In the genomic region with DNA sequence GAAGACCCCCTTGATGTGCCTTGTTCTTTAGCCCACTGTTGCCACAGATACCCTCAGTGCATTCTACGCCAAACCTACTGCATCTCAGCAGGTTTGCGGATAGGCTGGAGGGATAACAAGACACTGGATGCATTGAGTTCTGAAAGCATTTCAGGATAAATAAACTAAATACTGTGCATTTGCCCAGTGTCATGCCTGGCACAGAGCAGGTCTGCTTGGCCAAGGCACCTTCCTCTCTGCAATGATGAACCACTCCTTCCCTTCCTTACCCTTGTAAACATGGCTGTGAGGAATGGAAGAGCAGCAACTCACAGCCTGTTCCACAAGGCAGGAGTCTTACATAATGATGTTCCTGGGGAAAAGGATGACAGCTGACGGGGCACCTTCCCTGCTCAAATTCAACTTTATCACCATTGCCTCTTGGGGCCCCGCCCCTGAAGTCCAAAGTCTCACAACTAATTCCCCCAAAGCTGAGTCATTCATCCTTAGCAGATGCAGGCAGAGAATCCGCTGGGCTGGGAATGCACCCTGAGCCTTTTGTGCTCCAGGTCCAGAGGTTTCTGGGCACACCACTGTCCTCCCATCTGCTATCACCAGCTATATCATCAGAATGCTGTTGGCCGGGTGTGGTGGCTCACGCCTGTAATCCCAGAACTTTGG, we compare ENCODE assay signal across 1 cellular context.
A peak's percentile ranks its signal among the peaks of the same experiment; 100 is the strongest.
TF ChIP-seq lines count a peak whose summit lies in the region.

No MANE protein-coding gene starts in this region.

TF ChIP-seq in K562, 482 proteins besides CTCF, POLR2A, EP300 and RAD21 (continued from another document and continues in another):
- TF ChIP-seq, protein P1, sequence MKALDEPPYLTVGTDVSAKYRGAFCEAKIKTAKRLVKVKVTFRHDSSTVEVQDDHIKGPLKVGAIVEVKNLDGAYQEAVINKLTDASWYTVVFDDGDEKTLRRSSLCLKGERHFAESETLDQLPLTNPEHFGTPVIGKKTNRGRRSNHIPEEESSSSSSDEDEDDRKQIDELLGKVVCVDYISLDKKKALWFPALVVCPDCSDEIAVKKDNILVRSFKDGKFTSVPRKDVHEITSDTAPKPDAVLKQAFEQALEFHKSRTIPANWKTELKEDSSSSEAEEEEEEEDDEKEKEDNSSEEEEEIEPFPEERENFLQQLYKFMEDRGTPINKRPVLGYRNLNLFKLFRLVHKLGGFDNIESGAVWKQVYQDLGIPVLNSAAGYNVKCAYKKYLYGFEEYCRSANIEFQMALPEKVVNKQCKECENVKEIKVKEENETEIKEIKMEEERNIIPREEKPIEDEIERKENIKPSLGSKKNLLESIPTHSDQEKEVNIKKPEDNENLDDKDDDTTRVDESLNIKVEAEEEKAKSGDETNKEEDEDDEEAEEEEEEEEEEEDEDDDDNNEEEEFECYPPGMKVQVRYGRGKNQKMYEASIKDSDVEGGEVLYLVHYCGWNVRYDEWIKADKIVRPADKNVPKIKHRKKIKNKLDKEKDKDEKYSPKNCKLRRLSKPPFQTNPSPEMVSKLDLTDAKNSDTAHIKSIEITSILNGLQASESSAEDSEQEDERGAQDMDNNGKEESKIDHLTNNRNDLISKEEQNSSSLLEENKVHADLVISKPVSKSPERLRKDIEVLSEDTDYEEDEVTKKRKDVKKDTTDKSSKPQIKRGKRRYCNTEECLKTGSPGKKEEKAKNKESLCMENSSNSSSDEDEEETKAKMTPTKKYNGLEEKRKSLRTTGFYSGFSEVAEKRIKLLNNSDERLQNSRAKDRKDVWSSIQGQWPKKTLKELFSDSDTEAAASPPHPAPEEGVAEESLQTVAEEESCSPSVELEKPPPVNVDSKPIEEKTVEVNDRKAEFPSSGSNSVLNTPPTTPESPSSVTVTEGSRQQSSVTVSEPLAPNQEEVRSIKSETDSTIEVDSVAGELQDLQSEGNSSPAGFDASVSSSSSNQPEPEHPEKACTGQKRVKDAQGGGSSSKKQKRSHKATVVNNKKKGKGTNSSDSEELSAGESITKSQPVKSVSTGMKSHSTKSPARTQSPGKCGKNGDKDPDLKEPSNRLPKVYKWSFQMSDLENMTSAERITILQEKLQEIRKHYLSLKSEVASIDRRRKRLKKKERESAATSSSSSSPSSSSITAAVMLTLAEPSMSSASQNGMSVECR (CRISPR knock-in tag; IDR thresholded peaks at IDR 0.05), result no peak
- no peak for TF ChIP-seq NCOA6 (IDR thresholded peaks at IDR 0.05)
- TF ChIP-seq KLF6 (CRISPR knock-in tag; IDR thresholded peaks at IDR 0.05; ENCODE audit: borderline replicate concordance), result no peak
- TF ChIP-seq PURB (CRISPR knock-in tag; IDR thresholded peaks at IDR 0.05; ENCODE audit: low read depth), result no peak
- TF ChIP-seq ARID1B (IDR thresholded peaks at IDR 0.05), result peak; percentile 72
- no peak for TF ChIP-seq E2F8 (IDR thresholded peaks at IDR 0.05; ENCODE audit: low read depth, partially characterized antibody)
- TF ChIP-seq POLR2G (IDR thresholded peaks at IDR 0.05; ENCODE audit: low read depth, low read length), result 0 out of 2 replicates have a peak, but pooled peaks have one; percentile 17
- TF ChIP-seq NEUROD1 (IDR thresholded peaks at IDR 0.05; ENCODE audit: borderline replicate concordance, low read depth, low read length, partially characterized antibody), result no peak
- no peak for TF ChIP-seq IRF2 (CRISPR knock-in tag; IDR thresholded peaks at IDR 0.05)
- TF ChIP-seq SIN3A (IDR thresholded peaks at IDR 0.05; ENCODE audit: borderline replicate concordance in 2 of 2, control insufficient read depth in 1 of 2, low read depth in 2 of 2, low read length in 2 of 2), result no peak
- peak; percentile 35 for TF ChIP-seq SUPT5H (IDR thresholded peaks at IDR 0.05)
- no peak for TF ChIP-seq MYBL2 (IDR thresholded peaks at IDR 0.05; ENCODE audit: low read depth)
- TF ChIP-seq MYBL2 (CRISPR knock-in tag; IDR thresholded peaks at IDR 0.05; ENCODE audit: borderline replicate concordance), result no peak
- no peak for TF ChIP-seq FOXK1 (CRISPR knock-in tag; IDR thresholded peaks at IDR 0.05; ENCODE audit: borderline replicate concordance)
- no peak for TF ChIP-seq ZNF311 (CRISPR knock-in tag; IDR thresholded peaks at IDR 0.05)
- no peak for TF ChIP-seq ZNF551 (CRISPR knock-in tag; IDR thresholded peaks at IDR 0.05)
- no peak for TF ChIP-seq PRPF4 (IDR thresholded peaks at IDR 0.05; ENCODE audit: insufficient read depth, low read depth, low read length, poor library complexity, severe bottlenecking)
- TF ChIP-seq JUND (IDR thresholded peaks at IDR 0.05; ENCODE audit: borderline replicate concordance, low read depth, low read length), result peak; percentile 77; the same call in 1 of the 2 replicates
- peak; percentile 71; the same call in 1 of the 3 replicates for TF ChIP-seq JUND (tag; IDR thresholded peaks at IDR 0.05; ENCODE audit: borderline replicate concordance, low read depth, low read length)
- TF ChIP-seq JUN (IDR thresholded peaks at IDR 0.05; ENCODE audit: borderline replicate concordance, low read depth, low read length), result 0 out of 2 replicates have a peak, but pooled peaks have one; percentile 31
- TF ChIP-seq JUN (CRISPR knock-in tag; IDR thresholded peaks at IDR 0.05; ENCODE audit: borderline replicate concordance), result no peak
- no peak for TF ChIP-seq MIER1 (IDR thresholded peaks at IDR 0.05; ENCODE audit: low read depth)
- no peak for TF ChIP-seq NFE2L1 (tag; IDR thresholded peaks at IDR 0.05; ENCODE audit: borderline replicate concordance, low read depth)
- TF ChIP-seq, protein P2, sequence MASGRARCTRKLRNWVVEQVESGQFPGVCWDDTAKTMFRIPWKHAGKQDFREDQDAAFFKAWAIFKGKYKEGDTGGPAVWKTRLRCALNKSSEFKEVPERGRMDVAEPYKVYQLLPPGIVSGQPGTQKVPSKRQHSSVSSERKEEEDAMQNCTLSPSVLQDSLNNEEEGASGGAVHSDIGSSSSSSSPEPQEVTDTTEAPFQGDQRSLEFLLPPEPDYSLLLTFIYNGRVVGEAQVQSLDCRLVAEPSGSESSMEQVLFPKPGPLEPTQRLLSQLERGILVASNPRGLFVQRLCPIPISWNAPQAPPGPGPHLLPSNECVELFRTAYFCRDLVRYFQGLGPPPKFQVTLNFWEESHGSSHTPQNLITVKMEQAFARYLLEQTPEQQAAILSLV (tag; IDR thresholded peaks at IDR 0.05), result no peak
- no peak for TF ChIP-seq TCF7 (IDR thresholded peaks at IDR 0.05; ENCODE audit: borderline replicate concordance)
- TF ChIP-seq HBP1 (CRISPR knock-in tag; IDR thresholded peaks at IDR 0.05), result no peak
- TF ChIP-seq PRMT5 (CRISPR knock-in tag; IDR thresholded peaks at IDR 0.05), result no peak
- TF ChIP-seq ZNF253 (CRISPR knock-in tag; conservative IDR thresholded peaks at IDR 0.05), result no peak
- no peak for TF ChIP-seq SMAD4 (CRISPR knock-in tag; conservative IDR thresholded peaks at IDR 0.05)
- TF ChIP-seq PHB (CRISPR knock-in tag; IDR thresholded peaks at IDR 0.05), result no peak
- TF ChIP-seq CXXC5 (CRISPR knock-in tag; IDR thresholded peaks at IDR 0.05), result no peak
- no peak for TF ChIP-seq ZNF239 (CRISPR knock-in tag; IDR thresholded peaks at IDR 0.05)
- TF ChIP-seq, protein P3, sequence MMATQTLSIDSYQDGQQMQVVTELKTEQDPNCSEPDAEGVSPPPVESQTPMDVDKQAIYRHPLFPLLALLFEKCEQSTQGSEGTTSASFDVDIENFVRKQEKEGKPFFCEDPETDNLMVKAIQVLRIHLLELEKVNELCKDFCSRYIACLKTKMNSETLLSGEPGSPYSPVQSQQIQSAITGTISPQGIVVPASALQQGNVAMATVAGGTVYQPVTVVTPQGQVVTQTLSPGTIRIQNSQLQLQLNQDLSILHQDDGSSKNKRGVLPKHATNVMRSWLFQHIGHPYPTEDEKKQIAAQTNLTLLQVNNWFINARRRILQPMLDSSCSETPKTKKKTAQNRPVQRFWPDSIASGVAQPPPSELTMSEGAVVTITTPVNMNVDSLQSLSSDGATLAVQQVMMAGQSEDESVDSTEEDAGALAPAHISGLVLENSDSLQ (IDR thresholded peaks at IDR 0.05), result peak; percentile 48; the same call in 1 of the 2 replicates
- TF ChIP-seq ZNF518B (CRISPR knock-in tag; IDR thresholded peaks at IDR 0.05), result no peak
- TF ChIP-seq, protein P4, sequence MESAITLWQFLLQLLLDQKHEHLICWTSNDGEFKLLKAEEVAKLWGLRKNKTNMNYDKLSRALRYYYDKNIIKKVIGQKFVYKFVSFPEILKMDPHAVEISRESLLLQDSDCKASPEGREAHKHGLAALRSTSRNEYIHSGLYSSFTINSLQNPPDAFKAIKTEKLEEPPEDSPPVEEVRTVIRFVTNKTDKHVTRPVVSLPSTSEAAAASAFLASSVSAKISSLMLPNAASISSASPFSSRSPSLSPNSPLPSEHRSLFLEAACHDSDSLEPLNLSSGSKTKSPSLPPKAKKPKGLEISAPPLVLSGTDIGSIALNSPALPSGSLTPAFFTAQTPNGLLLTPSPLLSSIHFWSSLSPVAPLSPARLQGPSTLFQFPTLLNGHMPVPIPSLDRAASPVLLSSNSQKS (CRISPR knock-in tag; IDR thresholded peaks at IDR 0.05), result no peak
- peak; percentile 63 for TF ChIP-seq FOSL1 (tag; conservative IDR thresholded peaks at IDR 0.05)
- no peak for TF ChIP-seq AFF4 (CRISPR knock-in tag; IDR thresholded peaks at IDR 0.05)
- no peak for TF ChIP-seq ARHGAP35 (IDR thresholded peaks at IDR 0.05; ENCODE audit: partially characterized antibody)
- no peak for TF ChIP-seq ZNF217 (CRISPR knock-in tag; IDR thresholded peaks at IDR 0.05)
- no peak for TF ChIP-seq ZNF696 (CRISPR knock-in tag; conservative IDR thresholded peaks at IDR 0.05)
- TF ChIP-seq SMARCE1 (IDR thresholded peaks at IDR 0.05), result peak; percentile 48; the same call in 1 of the 2 replicates
